ENCODE assay signal across 14 cellular contexts in the genomic region with DNA sequence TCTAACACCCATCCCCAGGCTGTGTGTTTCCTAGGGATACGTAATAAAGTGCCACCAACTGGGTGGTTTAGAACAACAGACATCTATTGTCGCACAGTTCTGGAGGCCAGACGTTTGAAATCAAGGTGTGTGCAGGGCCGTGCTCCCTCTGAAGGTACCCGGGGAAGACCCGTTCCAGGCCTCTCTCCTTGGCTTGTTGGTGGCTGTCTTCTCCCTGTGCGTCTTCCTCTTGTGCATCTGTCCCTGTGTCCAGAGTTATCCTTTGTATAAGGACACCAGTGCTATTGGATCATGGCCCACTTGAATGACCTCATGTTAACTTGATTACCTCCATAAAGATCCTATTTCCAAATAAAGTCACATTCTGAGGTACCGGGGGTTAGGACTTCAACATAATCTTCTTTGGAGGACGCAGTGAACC. TPM values are rescaled to one million over a fixed set of nuclear protein-coding genes. Genes with fewer than 3 reads are reported as not detected.
DNase-seq lines count a peak whose midpoint lies in the region; ATAC-seq, FAIRE-seq and TF ChIP-seq lines count a peak whose summit lies in the region.
"Had no signal": no experiment of that assay in that cellular context is flagged by ENCODE, and none has a peak within 500 bp of the region (broad histone marks: within the 10 kb centered on the region; RNA-seq: fewer than 3 reads in every experiment).

No MANE protein-coding gene starts in this region.

- H4K20me1 ChIP-seq in SK-N-SH (ENCODE audit: insufficient read depth), result no peaks in the 10 kb centered on the region

- H3K4me1 ChIP-seq in ascending aorta (peaks cover 47 to 81% of the 10 kb centered on the region in 2 donors), right cardiac atrium (ENCODE audit: control insufficient read depth, insufficient read depth, low read length) (peaks cover 22% of the 10 kb centered on the region), pancreas (peaks cover 10 to 18% (median 11%) of the 10 kb centered on the region in 3 donors), tibial artery (peaks cover 0 to 96% (median 80%) of the 10 kb centered on the region in 4 donors), SK-N-SH (ENCODE audit: control insufficient read depth in 1 of 2, insufficient read depth in 2 of 2, low read depth in 1 of 2, low read length in 1 of 2) (peaks cover 7 to 26% of the 10 kb centered on the region in 2 experiments; a peak in 3 of 4 replicates)

- TF ChIP-seq RAD21 in SK-N-SH (IDR thresholded peaks at IDR 0.05; ENCODE audit: low read length), result no peak

- no peak overlapping the region for H3K4me2 ChIP-seq in SK-N-SH

- 37% methylated on average over 9 of the region's 9 CpGs for WGBS in right cardiac atrium
- 43 to 44% methylated on average over 9 of the region's 9 CpGs for WGBS in pancreas, 2 donors
- WGBS in SK-N-SH (ENCODE audit: low lambda C conversion rate), result 90% methylated on average over 4 of the region's 9 CpGs

- no peaks in the 10 kb centered on the region; the same call in 1 of the 2 replicates for H3K79me2 ChIP-seq in SK-N-SH (ENCODE audit: insufficient read depth)

- H2AFZ ChIP-seq in SK-N-SH (ENCODE audit: low read depth), result no peak overlapping the region

- H3K4me3 ChIP-seq in ascending aorta, result peak overlapping the region in 1 of 2 donors; percentile 45
- no peak overlapping the region for H3K4me3 ChIP-seq in right cardiac atrium (ENCODE audit: low read length)
- no peak overlapping the region for H3K4me3 ChIP-seq in pancreas
- peak overlapping the region in 1 of 2 donors; percentile 15 for H3K4me3 ChIP-seq in tibial artery
- H3K4me3 ChIP-seq in SK-N-SH (ENCODE audit: low read depth in 2 of 2, low read length in 1 of 2), result no peak overlapping the region

- no peak for FAIRE-seq in pancreas (lab: Jason Lieb, UNC)

- H3K27me3 ChIP-seq in ascending aorta, result no peaks in the 10 kb centered on the region
- no peaks in the 10 kb centered on the region for H3K27me3 ChIP-seq in right cardiac atrium (ENCODE audit: control insufficient read depth, insufficient read depth)
- no peaks in the 10 kb centered on the region for H3K27me3 ChIP-seq in pancreas
- no peaks in the 10 kb centered on the region for H3K27me3 ChIP-seq in tibial artery
- H3K27me3 ChIP-seq in SK-N-SH (ENCODE audit: insufficient read depth), result no peaks in the 10 kb centered on the region

- no peak for TF ChIP-seq EP300 in SK-N-SH (IDR thresholded peaks at IDR 0.05; ENCODE audit: borderline replicate concordance in 1 of 2, low read depth in 1 of 2, low read length in 1 of 2)

- intact Hi-C loops in ascending aorta (cut with DNase I) (no loop called here), right cardiac atrium (cut with DNase I) (no loop called here), pancreas (cut with DNase I) (no loop called here), tibial artery (cut with DNase I; ENCODE audit: low total_unique reads) (no loop called here)

- no peaks in the 10 kb centered on the region for H3K9me2 ChIP-seq in SK-N-SH

- POLR2A ChIA-PET in SK-N-SH (lab: Yijun Ruan, JAX), result interaction anchor here (0.9 to 1.3 kb wide), 2 partner anchors 11 to 13 kb away, joined by 3 to 7 read pairs; no protein-coding TSS in a partner anchor

- TF ChIP-seq CTCF in ascending aorta (IDR thresholded peaks at IDR 0.05) (no peak), pancreas (IDR thresholded peaks at IDR 0.05) (no peak), tibial artery (IDR thresholded peaks at IDR 0.05) (no peak), SK-N-SH (IDR thresholded peaks at IDR 0.05) (no peak)

- no peaks in the 10 kb centered on the region for H3F3A ChIP-seq in SK-N-SH (replicated peaks; ENCODE audit: insufficient read depth)

- H3K36me3 ChIP-seq in ascending aorta, result no peaks in the 10 kb centered on the region
- no peaks in the 10 kb centered on the region for H3K36me3 ChIP-seq in pancreas
- no peaks in the 10 kb centered on the region for H3K36me3 ChIP-seq in tibial artery
- H3K36me3 ChIP-seq in SK-N-SH (replicated peaks in 1 of 2; ENCODE audit: control insufficient read depth in 1 of 2, insufficient read depth in 2 of 2, low read length in 1 of 2), result no peaks in the 10 kb centered on the region

- CTCF ChIA-PET in SK-N-SH (lab: Yijun Ruan, JAX), result interaction anchor here (0.7 to 3.9 kb wide), 5 partner anchors 12 to 222 kb away, joined by 3 to 38 read pairs (median 16); partner anchors contain the start of gene GRK5

- DNase-seq in ascending aorta (ENCODE audit: low spot score in 2 of 2) (no peak), right cardiac atrium (no peak), pancreas (no peak), tibial artery (no peak), NCI-H345 treated with DMSO at 0.1 percent for 48 hours (lab: John Stamatoyannopoulos, UW; ENCODE audit: unreplicated experiment) (no peak), SK-N-SH (no peak), D341Med (ENCODE audit: low spot score) (no peak)
- DNase-seq: activated CD4-positive, alpha-beta T cell treated with anti-CD3 and anti-CD28 coated beads, Interleukin-2, amount 50 U/mL, for 48 hours; activated effector memory CD4-positive, alpha-beta T cell treated with Interleukin-2 at 50 U/mL for 16 hours; AML-193; effector CD4-positive, alpha-beta T cell; MM.1S; stimulated activated naive CD8-positive, alpha-beta T cell treated with anti-CD3 and anti-CD28 coated beads, Interleukin-15, Interleukin-2, amounts not matched to agents 100 U/mL and 50 U/mL, for 24 hours had no signal

- ATAC-seq in right cardiac atrium (peak; percentile 5 to 20), pancreas (peak; percentile 44 to 60 (median 48)), GM21423 (IDR thresholded peaks at IDR 0.05; ENCODE audit: unreplicated experiment) (no peak)
- ATAC-seq: stimulated activated naive CD8-positive, alpha-beta T cell treated with anti-CD3 and anti-CD28 coated beads, Interleukin-15, Interleukin-2, amounts not matched to agents 100 U/mL and 50 U/mL, for 24 hours had no signal

- H3K27ac ChIP-seq in ascending aorta, result peak overlapping the region; percentile 88 to 90
- H3K27ac ChIP-seq in right cardiac atrium (ENCODE audit: low read length), result peak overlapping the region; percentile 69
- peak overlapping the region; percentile 17 to 57 (median 37) for H3K27ac ChIP-seq in pancreas
- H3K27ac ChIP-seq in tibial artery, result peak overlapping the region; percentile 80 to 85
- peak overlapping the region in 1 of 2 experiments; percentile 76; a peak in 2 of 4 replicates for H3K27ac ChIP-seq in SK-N-SH (ENCODE audit: low read depth in 2 of 2, low read length in 1 of 2)

- H3K9ac ChIP-seq in SK-N-SH, result no peak overlapping the region

- H3K9me3 ChIP-seq in ascending aorta (no peaks in the 10 kb centered on the region), right cardiac atrium (ENCODE audit: control insufficient read depth, low read length) (no peaks in the 10 kb centered on the region), pancreas (no peaks in the 10 kb centered on the region), tibial artery (no peaks in the 10 kb centered on the region), SK-N-SH (no peaks in the 10 kb centered on the region)

TF ChIP-seq in SK-N-SH, 30 proteins besides CTCF, POLR2A, EP300 and RAD21 (continues in another document):
- no peak for TF ChIP-seq TAF1 (IDR thresholded peaks at IDR 0.05; ENCODE audit: borderline replicate concordance, low read depth, low read length)
- TF ChIP-seq RCOR1 (IDR thresholded peaks at IDR 0.05; ENCODE audit: low read length), result no peak
- no peak for TF ChIP-seq SIN3A (IDR thresholded peaks at IDR 0.05; ENCODE audit: borderline replicate concordance, low read depth, low read length)
- no peak for TF ChIP-seq FOXM1 (IDR thresholded peaks at IDR 0.05; ENCODE audit: low read depth)
- no peak for TF ChIP-seq RXRA (IDR thresholded peaks at IDR 0.05; ENCODE audit: borderline replicate concordance, low read depth)
- TF ChIP-seq GABPA (IDR thresholded peaks at IDR 0.05; ENCODE audit: low read depth), result no peak
- no peak for TF ChIP-seq USF1 (IDR thresholded peaks at IDR 0.05; ENCODE audit: borderline replicate concordance, low read depth)
- TF ChIP-seq IRF3 (IDR thresholded peaks at IDR 0.05; ENCODE audit: low read depth, low read length), result no peak

RNA-seq across cellular contexts. Expression of gene GRK5, which starts 15.6 kb away (rescaled TPM):
- total RNA-seq in ascending aorta (75.5 TPM), right cardiac atrium (10 to 100 TPM; 45.2 to 89.9 (median 60.7) TPM), pancreas (1 to 10 TPM; 1.4 to 4.1 (median 2.2) TPM)
- polyA plus RNA-seq in right cardiac atrium (31.3 TPM), pancreas (1 to 10 TPM; 2.3 to 6.0 TPM), SK-N-SH (2012; rRNA removed) (9.5 and 12.1 TPM in 2 replicates)
- polyA plus RNA-seq in SK-N-SH (2012; cell fraction: cytosol; rRNA removed), result 8.9 and 11.6 TPM in 2 replicates
- polyA plus RNA-seq in SK-N-SH (2012; cell fraction: nucleus; rRNA removed), result 10.3 and 10.8 TPM in 2 replicates

RNA-seq across cellular contexts. Expression of gene PRDX3, which starts 44.4 kb away (rescaled TPM):
- total RNA-seq in ascending aorta (34.9 TPM), right cardiac atrium (100 to 1,000 TPM; 163 to 198 (median 190) TPM), pancreas (10 to 100 TPM; 27.1 to 59.3 (median 42.4) TPM)
- polyA plus RNA-seq in right cardiac atrium (233 TPM), pancreas (10 to 100 TPM; 39.3 to 87.4 TPM), SK-N-SH (2012; rRNA removed) (193 and 278 TPM in 2 replicates)
- polyA plus RNA-seq in SK-N-SH (2012; cell fraction: cytosol; rRNA removed), result 306 and 319 TPM in 2 replicates
- 64.2 and 128 TPM in 2 replicates for polyA plus RNA-seq in SK-N-SH (2012; cell fraction: nucleus; rRNA removed)

RNA-seq across cellular contexts. Expression of gene SFXN4, which starts 57.5 kb away (rescaled TPM):
- 13.7 TPM for total RNA-seq in ascending aorta
- total RNA-seq in right cardiac atrium, result 10 to 100 TPM; 36.8 to 46.8 (median 41.0) TPM
- polyA plus RNA-seq in right cardiac atrium, result 42.3 TPM
- total RNA-seq in pancreas, result 10 to 100 TPM; 16.1 to 28.4 (median 21.7) TPM
- 10 to 100 TPM; 56.8 to 58.6 TPM for polyA plus RNA-seq in pancreas
- polyA plus RNA-seq in SK-N-SH (2012; rRNA removed), result 24.2 and 32.0 TPM in 2 replicates
- polyA plus RNA-seq in SK-N-SH (2012; cell fraction: cytosol; rRNA removed), result 23.0 and 33.1 TPM in 2 replicates
- 67.8 and 86.1 TPM in 2 replicates for polyA plus RNA-seq in SK-N-SH (2012; cell fraction: nucleus; rRNA removed)

Comparison
In these comparisons a context has a peak if more than half of its experiments do, and no peak if none do; other contexts are left out.
1. RNA of gene GRK5, which starts 15.6 kb away (total RNA-seq): 75.5 TPM in ascending aorta (single experiment) and 45.2 to 89.9 TPM in right cardiac atrium; 1.4 to 4.1 TPM in pancreas; every median in the first group is over 4 times any median in the second.